5 cellular contexts compared by ENCODE assay signal in the genomic region with DNA sequence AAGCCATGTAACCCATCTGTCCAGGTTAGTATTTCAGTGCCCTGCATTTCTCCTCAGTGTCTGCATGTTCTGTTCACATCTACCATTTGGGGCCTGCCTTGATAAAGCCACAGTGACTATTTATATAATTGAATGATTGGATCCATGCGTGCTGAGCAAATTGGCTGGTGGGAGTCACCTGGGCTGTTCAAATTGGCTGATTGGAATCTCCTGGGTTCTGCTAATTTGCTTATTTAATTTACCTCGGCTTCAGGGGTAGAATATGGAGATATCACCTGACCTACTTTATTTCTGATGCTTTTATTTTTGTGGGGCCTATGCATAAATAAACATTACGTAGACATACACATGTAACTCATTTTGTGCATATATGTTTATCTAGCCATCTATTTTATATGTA.
"Had no signal": no experiment of that assay in that cellular context is flagged by ENCODE, and none has a peak within 500 bp of the region (broad histone marks: within the 10 kb centered on the region; RNA-seq: fewer than 3 reads in every experiment).

No MANE protein-coding gene starts in this region.

- H3K27ac ChIP-seq: GM23248 had no signal

- H2AFZ ChIP-seq: GM23248 had no signal

- H3K27ac Mint-ChIP-seq: H9 had no signal

- ATAC-seq: K562 had no signal

- H3K9ac ChIP-seq: GM23248 had no signal

- H3K4me3 Mint-ChIP-seq: H9 had no signal

- DNase-seq: GM23248, H9, HCEC 1CT, IMR-90 had no signal

- H3K4me1 Mint-ChIP-seq: H9 had no signal

- H3K4me3 ChIP-seq: GM23248, K562 had no signal
